ENCODE assay signal across 15 cellular contexts in the genomic region with DNA sequence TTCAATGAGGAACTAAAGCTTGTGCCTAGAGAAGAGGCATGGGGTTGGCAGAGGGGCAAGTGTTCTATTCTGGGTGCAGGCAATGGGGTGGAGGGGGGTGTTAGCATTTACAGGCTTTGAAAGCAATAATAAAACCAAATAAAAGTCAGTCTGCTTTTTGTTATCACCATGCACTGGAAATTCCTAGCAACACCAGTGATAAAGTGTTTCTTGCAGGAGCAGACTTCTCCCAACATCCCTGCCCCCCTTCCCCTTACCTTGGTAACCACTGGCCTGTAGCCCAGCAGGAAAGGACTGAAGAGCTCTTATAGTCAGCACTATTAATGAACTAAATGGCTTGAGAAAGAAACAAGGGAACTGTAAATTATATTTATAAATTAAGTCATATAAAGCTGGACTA.
A peak's percentile ranks its signal among the peaks of the same experiment; 100 is the strongest.
DNase-seq lines count a peak whose midpoint lies in the region; ATAC-seq and TF ChIP-seq lines count a peak whose summit lies in the region.
"Had no signal": no experiment of that assay in that cellular context is flagged by ENCODE, and none has a peak within 500 bp of the region (broad histone marks: within the 10 kb centered on the region; RNA-seq: fewer than 3 reads in every experiment).

No MANE protein-coding gene starts in this region.

- H4K20me1 ChIP-seq in SK-N-SH (ENCODE audit: insufficient read depth): no peaks in the 10 kb centered on the region

- H3K27me3 ChIP-seq in SK-N-SH (ENCODE audit: insufficient read depth) (no peaks in the 10 kb centered on the region), trophoblast cell (ENCODE audit: insufficient read depth, low read length) (no peaks in the 10 kb centered on the region)
- H3K27me3 ChIP-seq: gastroesophageal sphincter, right lobe of liver had no signal

- H3F3A ChIP-seq in SK-N-SH (replicated peaks; ENCODE audit: insufficient read depth): no peaks in the 10 kb centered on the region

- H3K23ac ChIP-seq in trophoblast cell (ENCODE audit: low read length): no peak overlapping the region

- no peak overlapping the region for H4K12ac ChIP-seq in trophoblast cell (ENCODE audit: low read depth, low read length)

- no peak overlapping the region for H3K14ac ChIP-seq in trophoblast cell (ENCODE audit: low read length)

- H3K18ac ChIP-seq in trophoblast cell (ENCODE audit: low read length): no peak overlapping the region

- H3K27ac ChIP-seq in SK-N-SH (ENCODE audit: low read depth in 2 of 2, low read length in 1 of 2) (no peak overlapping the region), trophoblast cell (ENCODE audit: low read depth, low read length) (no peak overlapping the region)
- H3K27ac ChIP-seq: dorsolateral prefrontal cortex, right lobe of liver had no signal

- no peak overlapping the region for H3K9ac ChIP-seq in SK-N-SH
- H3K9ac ChIP-seq in trophoblast cell (ENCODE audit: low read length): no peak overlapping the region

- H2BK120ac ChIP-seq in trophoblast cell (ENCODE audit: insufficient read depth, low read length, poor library complexity): no peak overlapping the region

- no peak overlapping the region for H2BK12ac ChIP-seq in trophoblast cell (ENCODE audit: low read length)

- H3K9me2 ChIP-seq in SK-N-SH: no peaks in the 10 kb centered on the region

- H2AFZ ChIP-seq in SK-N-SH (ENCODE audit: low read depth) (no peak overlapping the region), trophoblast cell (ENCODE audit: insufficient read depth, low read length, poor library complexity) (no peak overlapping the region)

- TF ChIP-seq CTCF in SK-N-SH (IDR thresholded peaks at IDR 0.05): no peak

- H4K8ac ChIP-seq in trophoblast cell (ENCODE audit: low read depth, low read length): no peak overlapping the region

- H3K4me2 ChIP-seq in SK-N-SH (no peak overlapping the region), trophoblast cell (ENCODE audit: low read length) (no peak overlapping the region)

- POLR2A ChIA-PET in SK-N-SH (lab: Yijun Ruan, JAX): no interaction called here

- no peak overlapping the region for H2BK5ac ChIP-seq in trophoblast cell (ENCODE audit: low read depth, low read length, poor library complexity)

- peak; percentile 3 for DNase-seq in SK-N-SH
- DNase-seq in trophoblast cell: no peak
- no peak for DNase-seq in HCEC 1CT
- no peak for DNase-seq in AG20443 (ENCODE audit: low spot score)
- no peak for DNase-seq in NCI-H345 (lab: John Stamatoyannopoulos, UW)
- DNase-seq: activated CD4-positive, alpha-beta T cell treated with anti-CD3 and anti-CD28 coated beads for 36 hours; CD8-positive, alpha-beta memory T cell; dorsolateral prefrontal cortex; NCI-H187 treated with DMSO at 0.1 percent for 48 hours; right lobe of liver had no signal

- CTCF ChIA-PET in SK-N-SH (lab: Yijun Ruan, JAX): interaction anchor here (0.5 to 1.3 kb wide), 4 partner anchors 14 to 1436 kb away, joined by 3 to 4 read pairs (median 3); no protein-coding TSS in a partner anchor

- H3K4me3 ChIP-seq in SK-N-SH (ENCODE audit: low read depth in 2 of 2, low read length in 1 of 2) (no peak overlapping the region), trophoblast cell (ENCODE audit: low read depth, low read length) (no peak overlapping the region)
- H3K4me3 ChIP-seq: dorsolateral prefrontal cortex, gastroesophageal sphincter, HAP-1, right lobe of liver had no signal

- H3K4me1 ChIP-seq in SK-N-SH (ENCODE audit: control insufficient read depth in 1 of 2, insufficient read depth in 2 of 2, low read depth in 1 of 2, low read length in 1 of 2): peaks cover 0 to 21% of the 10 kb centered on the region in 2 experiments; a peak in 1 of 4 replicates
- H3K4me1 ChIP-seq in trophoblast cell (ENCODE audit: control insufficient read depth in 1 of 2, insufficient read depth in 2 of 2, low read length in 2 of 2): peaks cover 15 to 33% of the 10 kb centered on the region in 2 experiments

- H2AK5ac ChIP-seq in trophoblast cell (ENCODE audit: low read length): no peak overlapping the region

- H3K79me2 ChIP-seq in SK-N-SH (ENCODE audit: insufficient read depth): no peaks in the 10 kb centered on the region
- peaks cover 2% of the 10 kb centered on the region for H3K79me2 ChIP-seq in trophoblast cell (ENCODE audit: control insufficient read depth, insufficient read depth, low read length, poor library complexity)

- peaks cover 22% of the 10 kb centered on the region for H3K79me1 ChIP-seq in trophoblast cell (ENCODE audit: low read length)

- no peak for TF ChIP-seq RAD21 in SK-N-SH (IDR thresholded peaks at IDR 0.05; ENCODE audit: low read length)

- no peak for TF ChIP-seq EP300 in SK-N-SH (IDR thresholded peaks at IDR 0.05; ENCODE audit: borderline replicate concordance in 1 of 2, low read depth in 1 of 2, low read length in 1 of 2)

- H4K91ac ChIP-seq in trophoblast cell (ENCODE audit: low read depth, low read length): peak overlapping the region; percentile 32

- H3K9me3 ChIP-seq in SK-N-SH (no peaks in the 10 kb centered on the region), trophoblast cell (ENCODE audit: insufficient read depth, low read depth, low read length) (no peaks in the 10 kb centered on the region)
- H3K9me3 ChIP-seq: gastroesophageal sphincter, HAP-1, right lobe of liver had no signal

- peak; percentile 18 for ATAC-seq in GM18517 (IDR thresholded peaks at IDR 0.05; ENCODE audit: unreplicated experiment)
- peak; percentile 5 for ATAC-seq in HG02943 (IDR thresholded peaks at IDR 0.05; ENCODE audit: low read depth, unreplicated experiment)
- ATAC-seq in GM18873 (IDR thresholded peaks at IDR 0.05; ENCODE audit: low FRiP score, unreplicated experiment): no peak
- ATAC-seq: activated CD4-positive, alpha-beta T cell treated with anti-CD3 and anti-CD28 coated beads for 36 hours; gastroesophageal sphincter had no signal

- no peak overlapping the region for H3K4ac ChIP-seq in trophoblast cell (ENCODE audit: low read depth, low read length)

- H3K36me3 ChIP-seq in SK-N-SH (replicated peaks in 1 of 2; ENCODE audit: control insufficient read depth in 1 of 2, insufficient read depth in 2 of 2, low read length in 1 of 2) (no peaks in the 10 kb centered on the region), trophoblast cell (ENCODE audit: control insufficient read depth in 1 of 2, insufficient read depth in 2 of 2, low read length in 2 of 2) (no peaks in the 10 kb centered on the region)
- H3K36me3 ChIP-seq: gastroesophageal sphincter, HAP-1, right lobe of liver had no signal

TF ChIP-seq in SK-N-SH, 30 proteins besides CTCF, POLR2A, EP300 and RAD21 (continues in another document):
- TF ChIP-seq FOXJ3 (CRISPR knock-in tag; IDR thresholded peaks at IDR 0.05): no peak
- no peak for TF ChIP-seq NRF1 (IDR thresholded peaks at IDR 0.05; ENCODE audit: low read depth, low read length)
- TF ChIP-seq CHD2 (IDR thresholded peaks at IDR 0.05; ENCODE audit: low read length, partially characterized antibody): no peak
- no peak for TF ChIP-seq TEAD4 (IDR thresholded peaks at IDR 0.05; ENCODE audit: borderline replicate concordance, insufficient read depth)
- TF ChIP-seq, protein P1, sequence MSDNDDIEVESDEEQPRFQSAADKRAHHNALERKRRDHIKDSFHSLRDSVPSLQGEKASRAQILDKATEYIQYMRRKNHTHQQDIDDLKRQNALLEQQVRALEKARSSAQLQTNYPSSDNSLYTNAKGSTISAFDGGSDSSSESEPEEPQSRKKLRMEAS (IDR thresholded peaks at IDR 0.05; ENCODE audit: low read depth): no peak
- TF ChIP-seq GATA2 (CRISPR knock-in tag; IDR thresholded peaks at IDR 0.05): no peak
- no peak for TF ChIP-seq YY1 (IDR thresholded peaks at IDR 0.05; ENCODE audit: low read depth)
- no peak for TF ChIP-seq POLR2AphosphoS5 (IDR thresholded peaks at IDR 0.05; ENCODE audit: low read depth, low read length)
- no peak for TF ChIP-seq FOXM1 (IDR thresholded peaks at IDR 0.05; ENCODE audit: low read depth)
- no peak for TF ChIP-seq MXI1 (IDR thresholded peaks at IDR 0.05; ENCODE audit: low read depth, low read length)
- TF ChIP-seq, protein P2, sequence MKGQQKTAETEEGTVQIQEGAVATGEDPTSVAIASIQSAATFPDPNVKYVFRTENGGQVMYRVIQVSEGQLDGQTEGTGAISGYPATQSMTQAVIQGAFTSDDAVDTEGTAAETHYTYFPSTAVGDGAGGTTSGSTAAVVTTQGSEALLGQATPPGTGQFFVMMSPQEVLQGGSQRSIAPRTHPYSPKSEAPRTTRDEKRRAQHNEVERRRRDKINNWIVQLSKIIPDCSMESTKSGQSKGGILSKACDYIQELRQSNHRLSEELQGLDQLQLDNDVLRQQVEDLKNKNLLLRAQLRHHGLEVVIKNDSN (IDR thresholded peaks at IDR 0.05; ENCODE audit: borderline replicate concordance, low read depth): no peak
- TF ChIP-seq SIN3A (IDR thresholded peaks at IDR 0.05; ENCODE audit: borderline replicate concordance, low read depth, low read length): no peak
- TF ChIP-seq RCOR1 (IDR thresholded peaks at IDR 0.05; ENCODE audit: low read length): no peak
- no peak for TF ChIP-seq MEF2A (IDR thresholded peaks at IDR 0.05; ENCODE audit: borderline replicate concordance, low read depth)
- no peak for TF ChIP-seq SMC3 (IDR thresholded peaks at IDR 0.05; ENCODE audit: low read depth, low read length)
- TF ChIP-seq GABPA (IDR thresholded peaks at IDR 0.05; ENCODE audit: low read depth): no peak
- TF ChIP-seq, protein P3, sequence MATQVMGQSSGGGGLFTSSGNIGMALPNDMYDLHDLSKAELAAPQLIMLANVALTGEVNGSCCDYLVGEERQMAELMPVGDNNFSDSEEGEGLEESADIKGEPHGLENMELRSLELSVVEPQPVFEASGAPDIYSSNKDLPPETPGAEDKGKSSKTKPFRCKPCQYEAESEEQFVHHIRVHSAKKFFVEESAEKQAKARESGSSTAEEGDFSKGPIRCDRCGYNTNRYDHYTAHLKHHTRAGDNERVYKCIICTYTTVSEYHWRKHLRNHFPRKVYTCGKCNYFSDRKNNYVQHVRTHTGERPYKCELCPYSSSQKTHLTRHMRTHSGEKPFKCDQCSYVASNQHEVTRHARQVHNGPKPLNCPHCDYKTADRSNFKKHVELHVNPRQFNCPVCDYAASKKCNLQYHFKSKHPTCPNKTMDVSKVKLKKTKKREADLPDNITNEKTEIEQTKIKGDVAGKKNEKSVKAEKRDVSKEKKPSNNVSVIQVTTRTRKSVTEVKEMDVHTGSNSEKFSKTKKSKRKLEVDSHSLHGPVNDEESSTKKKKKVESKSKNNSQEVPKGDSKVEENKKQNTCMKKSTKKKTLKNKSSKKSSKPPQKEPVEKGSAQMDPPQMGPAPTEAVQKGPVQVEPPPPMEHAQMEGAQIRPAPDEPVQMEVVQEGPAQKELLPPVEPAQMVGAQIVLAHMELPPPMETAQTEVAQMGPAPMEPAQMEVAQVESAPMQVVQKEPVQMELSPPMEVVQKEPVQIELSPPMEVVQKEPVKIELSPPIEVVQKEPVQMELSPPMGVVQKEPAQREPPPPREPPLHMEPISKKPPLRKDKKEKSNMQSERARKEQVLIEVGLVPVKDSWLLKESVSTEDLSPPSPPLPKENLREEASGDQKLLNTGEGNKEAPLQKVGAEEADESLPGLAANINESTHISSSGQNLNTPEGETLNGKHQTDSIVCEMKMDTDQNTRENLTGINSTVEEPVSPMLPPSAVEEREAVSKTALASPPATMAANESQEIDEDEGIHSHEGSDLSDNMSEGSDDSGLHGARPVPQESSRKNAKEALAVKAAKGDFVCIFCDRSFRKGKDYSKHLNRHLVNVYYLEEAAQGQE (IDR thresholded peaks at IDR 0.05; ENCODE audit: low read depth, low read length): no peak
